In genomic region chr19:4870025-4870700, GRCh38 we compare ENCODE assay signal across 8 cellular contexts. TPM values are rescaled to one million over a fixed set of nuclear protein-coding genes. Genes with fewer than 3 reads are reported as not detected.
DNase-seq lines count a peak whose midpoint lies in the region; ATAC-seq and TF ChIP-seq lines count a peak whose summit lies in the region.

No MANE protein-coding gene starts in this region.

- in situ Hi-C loops in SK-MEL-5 (cut with HindIII; ENCODE audit: low pct_unique_long_range_greater_than_20kb, low sequenced_read_pairs): no loop called here

- no peak overlapping the region for H3K4me3 ChIP-seq in fibroblast of villous mesenchyme (ENCODE audit: low read depth, low read length)

- peak; percentile 64 for DNase-seq in Right ventricle myocardium superior
- DNase-seq in Right ventricle myocardium inferior (ENCODE audit: missing footprints): no peak
- DNase-seq in SK-MEL-5 (ENCODE audit: low read depth, low spot score): peak; percentile 80
- DNase-seq in fibroblast of villous mesenchyme (ENCODE audit: low read depth): peak; percentile 93
- peak; percentile 35 for DNase-seq in stimulated activated CD4-positive, alpha-beta T cell treated with anti-CD3 and anti-CD28 coated beads, Interleukin-4, amount 100 ng/mL, for 24 hours
- DNase-seq in ecto neural progenitor cell (ENCODE audit: low spot score): no peak

- no peak for ATAC-seq in Right ventricle myocardium superior (ENCODE audit: poor library complexity)
- no peak for ATAC-seq in Right ventricle myocardium inferior
- no peak for ATAC-seq in GM21447 (IDR thresholded peaks at IDR 0.05; ENCODE audit: unreplicated experiment)
- no peak for ATAC-seq in GM21717 (IDR thresholded peaks at IDR 0.05; ENCODE audit: unreplicated experiment)

- no peak for TF ChIP-seq CTCF in fibroblast of villous mesenchyme (IDR thresholded peaks at IDR 0.05; ENCODE audit: insufficient read depth, low read depth, low read length)

- intact Hi-C loops in Right ventricle myocardium superior (cut with DNase I) (loop anchor here (5.0 kb wide), 2 partner anchors 42 to 162 kb away; no protein-coding TSS in a partner anchor), Right ventricle myocardium inferior (cut with DNase I) (no loop called here)

RNA-seq across cellular contexts. Expression of gene PLIN3, which starts 2.7 kb away (rescaled TPM):
- 27.9 TPM for total RNA-seq in Right ventricle myocardium superior
- 34.0 TPM for total RNA-seq in Right ventricle myocardium inferior
- 36.2 and 42.2 TPM in 2 replicates for total RNA-seq in SK-MEL-5 (2014; rRNA removed; shearing (Covaris generic))
- 53.7 and 57.4 TPM in 2 replicates for polyA plus RNA-seq in SK-MEL-5 (2015; cell fraction: cytosol; rRNA removed)
- 6.7 and 12.2 TPM in 2 replicates for polyA plus RNA-seq in SK-MEL-5 (2015; cell fraction: nucleus; rRNA removed)
- 191 and 193 TPM in 2 replicates for total RNA-seq in fibroblast of villous mesenchyme

RNA-seq across cellular contexts. Expression of gene ARRDC5, which starts 32.5 kb away (rescaled TPM):
- total RNA-seq in Right ventricle myocardium superior (not detected), Right ventricle myocardium inferior (not detected), fibroblast of villous mesenchyme (0.32 TPM in 1 of 2 replicates, not detected in the other)
- not detected in 2 replicates for total RNA-seq in SK-MEL-5 (2014; rRNA removed; shearing (Covaris generic))
- polyA plus RNA-seq in SK-MEL-5 (2015; cell fraction: cytosol; rRNA removed): not detected in 2 replicates
- polyA plus RNA-seq in SK-MEL-5 (2015; cell fraction: nucleus; rRNA removed): not detected in 2 replicates

RNA-seq across cellular contexts. Expression of gene TICAM1, which starts 38.7 kb away (rescaled TPM):
- 7.4 TPM for total RNA-seq in Right ventricle myocardium superior
- total RNA-seq in Right ventricle myocardium inferior: 7.3 TPM
- 2.6 and 3.1 TPM in 2 replicates for total RNA-seq in SK-MEL-5 (2014; rRNA removed; shearing (Covaris generic))
- 18.4 and 23.7 TPM in 2 replicates for polyA plus RNA-seq in SK-MEL-5 (2015; cell fraction: cytosol; rRNA removed)
- 5.0 and 5.7 TPM in 2 replicates for polyA plus RNA-seq in SK-MEL-5 (2015; cell fraction: nucleus; rRNA removed)
- total RNA-seq in fibroblast of villous mesenchyme: 3.2 and 3.5 TPM in 2 replicates

RNA-seq across cellular contexts. Expression of gene UHRF1, which starts 39.1 kb away (rescaled TPM):
- total RNA-seq in Right ventricle myocardium superior (1.3 TPM), Right ventricle myocardium inferior (2.3 TPM), fibroblast of villous mesenchyme (34.1 and 36.1 TPM in 2 replicates)
- total RNA-seq in SK-MEL-5 (2014; rRNA removed; shearing (Covaris generic)): 5.3 and 5.7 TPM in 2 replicates
- 17.3 and 17.6 TPM in 2 replicates for polyA plus RNA-seq in SK-MEL-5 (2015; cell fraction: cytosol; rRNA removed)
- polyA plus RNA-seq in SK-MEL-5 (2015; cell fraction: nucleus; rRNA removed): 18.1 and 21.5 TPM in 2 replicates

Comparison
In these comparisons a context has a peak if more than half of its experiments do, and no peak if none do; other contexts are left out.
1. DNase-seq: peak in Right ventricle myocardium superior (single experiment), SK-MEL-5 (single experiment), fibroblast of villous mesenchyme (single experiment) and stimulated activated CD4-positive, alpha-beta T cell treated with anti-CD3 and anti-CD28 coated beads, Interleukin-4, amount 100 ng/mL, for 24 hours (single experiment); none in Right ventricle myocardium inferior (single experiment) and ecto neural progenitor cell (single experiment).